10 cellular contexts compared by ENCODE assay signal in genomic region chr1:160971618-160972056, GRCh38. TPM values are rescaled to one million over a fixed set of nuclear protein-coding genes. Genes with fewer than 3 reads are reported as not detected.
DNase-seq lines count a peak whose midpoint lies in the region; ATAC-seq and TF ChIP-seq lines count a peak whose summit lies in the region.
"Had no signal": no experiment of that assay in that cellular context is flagged by ENCODE, and none has a peak within 500 bp of the region (broad histone marks: within the 10 kb centered on the region; RNA-seq: fewer than 3 reads in every experiment).

No MANE protein-coding gene starts in this region.

- H3K56ac ChIP-seq in IMR-90 (ENCODE audit: extremely low read depth, insufficient read depth, low read length) = no peak overlapping the region

- H2BK120ac ChIP-seq in IMR-90 (ENCODE audit: low read depth, low read length) = no peak overlapping the region

- H2AK9ac ChIP-seq in IMR-90 (replicated peaks; ENCODE audit: low read depth, low read length, poor library complexity) = no peak overlapping the region

- no peak for ATAC-seq in IMR-90 (ENCODE audit: low read depth)
- ATAC-seq in left cardiac atrium = no peak
- ATAC-seq in GM18867 (IDR thresholded peaks at IDR 0.05; ENCODE audit: unreplicated experiment) = no peak

- H2AFZ ChIP-seq in IMR-90 (replicated peaks; ENCODE audit: low read length, poor library complexity) = peak overlapping the region; percentile 33

- H2BK20ac ChIP-seq in IMR-90 (ENCODE audit: low read depth, low read length) = no peak overlapping the region

- no peaks in the 10 kb centered on the region for H3K79me1 ChIP-seq in IMR-90 (ENCODE audit: low read depth in 1 of 2, low read length in 2 of 2)

- no peak for TF ChIP-seq POLR2A in IMR-90 (IDR thresholded peaks at IDR 0.05; ENCODE audit: low read depth, low read length)
- no peak for TF ChIP-seq POLR2A in esophagus muscularis mucosa (IDR thresholded peaks at IDR 0.05; ENCODE audit: low read depth)
- TF ChIP-seq POLR2A in testis (IDR thresholded peaks at IDR 0.05) = no peak

- H3K4me3 ChIP-seq in IMR-90 (ENCODE audit: insufficient read depth, low read depth, low read length) (no peak overlapping the region), esophagus muscularis mucosa (no peak overlapping the region), testis (no peak overlapping the region)

- POLR2A ChIA-PET in IMR-90 (lab: Charles Lee; ENCODE audit: unreplicated experiment) = no interaction called here

- intact Hi-C loops in IMR-90 (cut with micrococcal nuclease) = no loop called here
- intact Hi-C loops in left cardiac atrium (cut with DNase I) = no loop called here
- intact Hi-C loops in esophagus muscularis mucosa (cut with DNase I) = no loop called here
- intact Hi-C loops in testis (cut with DNase I; ENCODE audit: low total_unique reads) = no loop called here

- no peak overlapping the region for H2AK5ac ChIP-seq in IMR-90 (ENCODE audit: low read depth, low read length)

- peak; percentile 5 to 47 for DNase-seq in stimulated activated CD4-positive, alpha-beta T cell treated with anti-CD3 and anti-CD28 coated beads, Interleukin-12 subunit alpha, Interleukin-12 subunit beta, amount 100 ng/mL, for 24 hours (ENCODE audit: low read depth in 2 of 2)
- no peak for DNase-seq in stimulated activated CD4-positive, alpha-beta T cell treated with anti-CD3 and anti-CD28 coated beads, Interleukin-4, amount 100 ng/mL, for 4 hours
- DNase-seq in IMR-90 = no peak
- DNase-seq in iPS-NIHi11 (ENCODE audit: low spot score) = peak; percentile 67
- no peak for DNase-seq in left cardiac atrium
- DNase-seq in esophagus muscularis mucosa (ENCODE audit: extremely low spot score) = no peak
- no peak for DNase-seq in testis
- DNase-seq: CD4-positive, alpha-beta T cell had no signal

- TF ChIP-seq RAD21 in IMR-90 (IDR thresholded peaks at IDR 0.05; ENCODE audit: low read length) = no peak

- dilution Hi-C loops in IMR-90 (cut with HindIII; ENCODE audit: low sequenced_read_pairs, unreplicated experiment) = no loop called here

- H3K27ac ChIP-seq in IMR-90 (ENCODE audit: insufficient read depth, low read length) (no peak overlapping the region), esophagus muscularis mucosa (replicated peaks in 1 of 4) (no peak overlapping the region), testis (no peak overlapping the region)

- H3K27me3 ChIP-seq in IMR-90 (ENCODE audit: control insufficient read depth, insufficient read depth, low read length) (peaks cover 2% of the 10 kb centered on the region; the same call in 1 of the 2 replicates), esophagus muscularis mucosa (peaks cover 0 to 16% (median 0%) of the 10 kb centered on the region in 4 donors), testis (no peaks in the 10 kb centered on the region)

- H3K23ac ChIP-seq in IMR-90 (ENCODE audit: low read depth, low read length) = no peak overlapping the region

- no peak overlapping the region for H4K8ac ChIP-seq in IMR-90 (ENCODE audit: low read depth in 2 of 2, low read length in 2 of 2)

- H3K4me1 ChIP-seq in IMR-90 (ENCODE audit: control insufficient read depth, insufficient read depth, low read length) = no peaks in the 10 kb centered on the region
- H3K4me1 ChIP-seq in esophagus muscularis mucosa = no peaks in the 10 kb centered on the region
- H3K4me1 ChIP-seq in testis = no peaks in the 10 kb centered on the region

- BruUV-seq in IMR-90 (replicated peaks; lab: Mats Ljungman, UMichigan) = no TSS peak

- no peak overlapping the region for H2BK15ac ChIP-seq in IMR-90 (ENCODE audit: low read depth, low read length)

- CTCF ChIA-PET in IMR-90 (lab: Yijun Ruan, JAX) = no interaction called here

- no peaks in the 10 kb centered on the region for H3K36me3 ChIP-seq in IMR-90 (ENCODE audit: control insufficient read depth, insufficient read depth, low read length)
- H3K36me3 ChIP-seq in esophagus muscularis mucosa = no peaks in the 10 kb centered on the region
- H3K36me3 ChIP-seq in testis (ENCODE audit: low read depth, missing control alignments) = no peaks in the 10 kb centered on the region

- H3K9me1 ChIP-seq in IMR-90 (ENCODE audit: insufficient read depth, low read length) = no peaks in the 10 kb centered on the region

- H3K9me3 ChIP-seq in IMR-90 (ENCODE audit: control insufficient read depth, insufficient read depth, low read length) = no peaks in the 10 kb centered on the region
- no peaks in the 10 kb centered on the region for H3K9me3 ChIP-seq in esophagus muscularis mucosa
- H3K9me3 ChIP-seq in testis = no peaks in the 10 kb centered on the region

- H4K20me1 ChIP-seq in IMR-90 (ENCODE audit: insufficient read depth, low read length) = no peaks in the 10 kb centered on the region

- WGBS in IMR-90 (ENCODE audit: extremely low coverage in 2 of 2, insufficient read length in 1 of 2), 2 experiments = no CpG with 5 or more reads among the region's 6 CpGs
- 29% methylated on average over 6 of the region's 6 CpGs for WGBS in esophagus muscularis mucosa
- 62 to 80% methylated on average over 6 of the region's 6 CpGs for WGBS in testis, 2 donors

- H3K4ac ChIP-seq in IMR-90 (ENCODE audit: low read depth, low read length) = no peak overlapping the region

- no peak overlapping the region for H4K5ac ChIP-seq in IMR-90 (ENCODE audit: low read depth, low read length)

- no peak overlapping the region for H3K9ac ChIP-seq in IMR-90 (ENCODE audit: low read depth, low read length)

- in situ Hi-C loops in IMR-90 (cut with MboI; ENCODE audit: low sequenced_read_pairs) = no loop called here

- no peak overlapping the region for H4K91ac ChIP-seq in IMR-90 (ENCODE audit: insufficient read depth, low read depth, low read length)

- no peak overlapping the region for H2BK5ac ChIP-seq in IMR-90 (ENCODE audit: low read depth, low read length, poor library complexity, severe bottlenecking)

- H3K18ac ChIP-seq in IMR-90 (ENCODE audit: low read depth, low read length) = no peak overlapping the region

- TF ChIP-seq EP300 in esophagus muscularis mucosa (IDR thresholded peaks at IDR 0.05) = no peak

- TF ChIP-seq CTCF in IMR-90 (conservative IDR thresholded peaks at IDR 0.05; ENCODE audit: low read depth, low read length) = no peak
- no peak for TF ChIP-seq CTCF in esophagus muscularis mucosa (IDR thresholded peaks at IDR 0.05)
- TF ChIP-seq CTCF in testis (IDR thresholded peaks at IDR 0.05) = no peak

- H3K4me2 ChIP-seq in IMR-90 (ENCODE audit: low read depth, low read length) = no peak overlapping the region

- no peak overlapping the region for H3K14ac ChIP-seq in IMR-90 (replicated peaks; ENCODE audit: low read depth, low read length)

TF ChIP-seq in IMR-90, 13 proteins besides CTCF, POLR2A, EP300 and RAD21:
- TF ChIP-seq MAFK (IDR thresholded peaks at IDR 0.05; ENCODE audit: low read depth, low read length) = no peak
- TF ChIP-seq NFE2L2 (IDR thresholded peaks at IDR 0.05; ENCODE audit: low read depth, low read length) = no peak
- TF ChIP-seq BHLHE40 (IDR thresholded peaks at IDR 0.05; ENCODE audit: low read depth, low read length) = no peak
- no peak for TF ChIP-seq MXI1 (IDR thresholded peaks at IDR 0.05; ENCODE audit: borderline replicate concordance, low read depth, low read length)
- no peak for TF ChIP-seq ELK1 (IDR thresholded peaks at IDR 0.05; ENCODE audit: borderline replicate concordance, low read depth, low read length)
- TF ChIP-seq MAZ (IDR thresholded peaks at IDR 0.05; ENCODE audit: borderline replicate concordance, low read depth, low read length) = no peak
- no peak for TF ChIP-seq FOS (IDR thresholded peaks at IDR 0.05; ENCODE audit: low read depth, low read length)
- TF ChIP-seq RCOR1 (IDR thresholded peaks at IDR 0.05; ENCODE audit: insufficient replicate concordance, low read length) = no peak
- no peak for TF ChIP-seq CEBPB (IDR thresholded peaks at IDR 0.05; ENCODE audit: low read depth, low read length)
- TF ChIP-seq RFX5 (IDR thresholded peaks at IDR 0.05; ENCODE audit: low read depth, low read length) = no peak
- no peak for TF ChIP-seq CHD1 (IDR thresholded peaks at IDR 0.05; ENCODE audit: low read depth, low read length)
TF ChIP-seq in IMR-90: peak in this region for 0.

RNA-seq across cellular contexts. Expression of gene ITLN2, which starts 17.0 kb away (rescaled TPM):
- total RNA-seq in IMR-90 (2012; rRNA removed) = not detected in 2 replicates
- not detected in 2 replicates for polyA plus RNA-seq in IMR-90 (2012; rRNA removed)
- polyA plus RNA-seq in IMR-90 (2012; cell fraction: cytosol; rRNA removed) = not detected in 2 replicates
- polyA plus RNA-seq in IMR-90 (2012; cell fraction: nucleus; rRNA removed; ENCODE audit: low replicate concordance) = not detected in 2 replicates
- total RNA-seq in left cardiac atrium = under 1 TPM; 0.21 to 0.97 TPM
- not detected for total RNA-seq in esophagus muscularis mucosa
- total RNA-seq in testis = 1 to 10 TPM in 1 of 2 donors, not detected in 1; 6.4 TPM
- polyA plus RNA-seq in testis (ENCODE audit: insufficient read depth, low read depth, low replicate concordance) = 1.5 TPM
- total RNA-seq: CD4-positive, alpha-beta T cell; mesenteric fat pad had no signal

RNA-seq across cellular contexts. Expression of gene F11R, which starts 49.3 kb away (rescaled TPM):
- total RNA-seq in IMR-90 (2012; rRNA removed) = 0.83 and 2.2 TPM in 2 replicates
- 0.47 and 0.79 TPM in 2 replicates for polyA plus RNA-seq in IMR-90 (2012; rRNA removed)
- 0.78 and 2.0 TPM in 2 replicates for polyA plus RNA-seq in IMR-90 (2012; cell fraction: cytosol; rRNA removed)
- 0.44 and 0.60 TPM in 2 replicates for polyA plus RNA-seq in IMR-90 (2012; cell fraction: nucleus; rRNA removed; ENCODE audit: low replicate concordance)
- total RNA-seq in left cardiac atrium = 10 to 100 TPM; 16.4 to 18.0 TPM
- total RNA-seq in esophagus muscularis mucosa = 10 to 100 TPM in 3 of 4 donors, 1 to 10 TPM in 1; 9.1 to 17.7 (median 14.9) TPM
- 10 to 100 TPM; 34.5 to 38.3 TPM for total RNA-seq in testis
- 54.0 TPM for polyA plus RNA-seq in testis (ENCODE audit: insufficient read depth, low read depth, low replicate concordance)

Comparison
In these comparisons a context has a peak if more than half of its experiments do, and no peak if none do; other contexts are left out.
1. DNase-seq: peak in stimulated activated CD4-positive, alpha-beta T cell treated with anti-CD3 and anti-CD28 coated beads, Interleukin-12 subunit alpha, Interleukin-12 subunit beta, amount 100 ng/mL, for 24 hours (2 of 2) and iPS-NIHi11 (single experiment); none in stimulated activated CD4-positive, alpha-beta T cell treated with anti-CD3 and anti-CD28 coated beads, Interleukin-4, amount 100 ng/mL, for 4 hours (0 of 2), IMR-90 (single experiment), left cardiac atrium (single experiment), esophagus muscularis mucosa (single experiment) and testis (single experiment).